ENCODE assay signal across 1 cellular context in the genomic region with DNA sequence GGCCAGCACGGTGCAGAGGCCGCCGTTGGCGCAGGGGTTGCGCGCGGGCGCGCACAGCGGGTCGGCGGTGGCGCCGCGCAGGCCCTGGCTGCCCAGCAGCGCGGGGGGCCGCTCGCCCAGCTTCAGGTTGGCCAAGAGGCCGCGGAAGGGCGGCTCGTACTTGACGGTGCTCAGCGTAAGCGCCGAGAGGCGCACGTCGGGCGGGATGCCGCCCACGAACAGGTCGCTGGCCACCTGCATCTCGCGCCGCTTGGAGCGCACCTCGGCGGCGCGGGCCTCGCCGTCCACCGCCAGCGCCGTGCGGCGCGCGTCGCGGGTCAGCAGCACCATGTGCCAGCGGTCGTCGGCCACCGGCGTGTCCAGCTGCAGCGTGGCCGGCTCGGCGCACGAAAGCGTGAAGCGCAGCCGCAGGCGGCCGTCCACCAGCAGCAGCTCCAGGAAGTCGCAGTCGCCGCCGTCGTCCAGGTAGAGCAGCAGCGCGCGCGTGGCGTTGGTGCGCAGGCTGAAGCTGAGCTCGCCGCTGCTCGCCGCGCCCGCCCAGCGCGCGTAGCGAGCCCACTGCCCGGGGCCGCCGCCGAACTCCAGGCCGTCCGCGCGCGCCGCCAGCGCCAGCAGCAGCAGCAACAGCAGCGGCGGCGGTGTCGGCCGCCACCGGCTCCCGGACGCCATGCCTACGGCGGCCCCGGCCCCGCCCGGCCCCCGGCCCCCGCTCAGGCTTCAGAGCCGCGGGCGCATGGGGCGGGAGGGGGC.
TF ChIP-seq lines count a peak whose summit lies in the region.

No MANE protein-coding gene starts in this region.

TF ChIP-seq in HepG2, 621 proteins besides CTCF, POLR2A, EP300 and RAD21:
- TF ChIP-seq ATF7-NPFF (CRISPR knock-in tag; IDR thresholded peaks at IDR 0.05; ENCODE audit: low read depth) (no peak), MED8 (CRISPR knock-in tag; IDR thresholded peaks at IDR 0.05; ENCODE audit: insufficient replicate concordance) (no peak), PRMT3 (CRISPR knock-in tag; IDR thresholded peaks at IDR 0.05; ENCODE audit: borderline replicate concordance, low read depth) (no peak), MAFG (CRISPR knock-in tag; IDR thresholded peaks at IDR 0.05) (no peak), FOXA1 (IDR thresholded peaks at IDR 0.05) (no peak), FOXA1 (CRISPR knock-in tag; IDR thresholded peaks at IDR 0.05) (no peak), JUN (CRISPR knock-in tag; IDR thresholded peaks at IDR 0.05) (no peak), BRD4 (CRISPR knock-in tag; IDR thresholded peaks at IDR 0.05) (no peak), PAX8 (CRISPR knock-in tag; IDR thresholded peaks at IDR 0.05; ENCODE audit: borderline replicate concordance) (no peak), HNRNPLL (IDR thresholded peaks at IDR 0.05; ENCODE audit: low read depth, low read length, poor library complexity, severe bottlenecking) (no peak), ZNF616 (CRISPR knock-in tag; IDR thresholded peaks at IDR 0.05; ENCODE audit: low read depth) (no peak)
- TF ChIP-seq, protein P1, sequence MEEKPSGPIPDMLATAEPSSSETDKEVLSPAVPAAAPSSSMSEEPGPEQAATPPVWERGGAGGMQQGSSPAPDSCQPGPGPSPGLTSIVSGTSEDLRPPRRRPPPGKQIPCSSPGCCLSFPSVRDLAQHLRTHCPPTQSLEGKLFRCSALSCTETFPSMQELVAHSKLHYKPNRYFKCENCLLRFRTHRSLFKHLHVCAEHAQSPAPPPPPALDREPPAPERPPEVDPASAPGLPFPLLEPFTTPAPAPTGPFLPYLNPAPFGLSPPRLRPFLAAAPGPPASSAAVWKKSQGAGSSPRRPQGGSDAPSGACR (CRISPR knock-in tag; IDR thresholded peaks at IDR 0.05) = no peak
- TF ChIP-seq, protein P2, sequence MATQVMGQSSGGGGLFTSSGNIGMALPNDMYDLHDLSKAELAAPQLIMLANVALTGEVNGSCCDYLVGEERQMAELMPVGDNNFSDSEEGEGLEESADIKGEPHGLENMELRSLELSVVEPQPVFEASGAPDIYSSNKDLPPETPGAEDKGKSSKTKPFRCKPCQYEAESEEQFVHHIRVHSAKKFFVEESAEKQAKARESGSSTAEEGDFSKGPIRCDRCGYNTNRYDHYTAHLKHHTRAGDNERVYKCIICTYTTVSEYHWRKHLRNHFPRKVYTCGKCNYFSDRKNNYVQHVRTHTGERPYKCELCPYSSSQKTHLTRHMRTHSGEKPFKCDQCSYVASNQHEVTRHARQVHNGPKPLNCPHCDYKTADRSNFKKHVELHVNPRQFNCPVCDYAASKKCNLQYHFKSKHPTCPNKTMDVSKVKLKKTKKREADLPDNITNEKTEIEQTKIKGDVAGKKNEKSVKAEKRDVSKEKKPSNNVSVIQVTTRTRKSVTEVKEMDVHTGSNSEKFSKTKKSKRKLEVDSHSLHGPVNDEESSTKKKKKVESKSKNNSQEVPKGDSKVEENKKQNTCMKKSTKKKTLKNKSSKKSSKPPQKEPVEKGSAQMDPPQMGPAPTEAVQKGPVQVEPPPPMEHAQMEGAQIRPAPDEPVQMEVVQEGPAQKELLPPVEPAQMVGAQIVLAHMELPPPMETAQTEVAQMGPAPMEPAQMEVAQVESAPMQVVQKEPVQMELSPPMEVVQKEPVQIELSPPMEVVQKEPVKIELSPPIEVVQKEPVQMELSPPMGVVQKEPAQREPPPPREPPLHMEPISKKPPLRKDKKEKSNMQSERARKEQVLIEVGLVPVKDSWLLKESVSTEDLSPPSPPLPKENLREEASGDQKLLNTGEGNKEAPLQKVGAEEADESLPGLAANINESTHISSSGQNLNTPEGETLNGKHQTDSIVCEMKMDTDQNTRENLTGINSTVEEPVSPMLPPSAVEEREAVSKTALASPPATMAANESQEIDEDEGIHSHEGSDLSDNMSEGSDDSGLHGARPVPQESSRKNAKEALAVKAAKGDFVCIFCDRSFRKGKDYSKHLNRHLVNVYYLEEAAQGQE (IDR thresholded peaks at IDR 0.05; ENCODE audit: borderline replicate concordance in 1 of 2, low read depth in 1 of 2, low read length in 2 of 2) = no peak
- TF ChIP-seq, protein P3, sequence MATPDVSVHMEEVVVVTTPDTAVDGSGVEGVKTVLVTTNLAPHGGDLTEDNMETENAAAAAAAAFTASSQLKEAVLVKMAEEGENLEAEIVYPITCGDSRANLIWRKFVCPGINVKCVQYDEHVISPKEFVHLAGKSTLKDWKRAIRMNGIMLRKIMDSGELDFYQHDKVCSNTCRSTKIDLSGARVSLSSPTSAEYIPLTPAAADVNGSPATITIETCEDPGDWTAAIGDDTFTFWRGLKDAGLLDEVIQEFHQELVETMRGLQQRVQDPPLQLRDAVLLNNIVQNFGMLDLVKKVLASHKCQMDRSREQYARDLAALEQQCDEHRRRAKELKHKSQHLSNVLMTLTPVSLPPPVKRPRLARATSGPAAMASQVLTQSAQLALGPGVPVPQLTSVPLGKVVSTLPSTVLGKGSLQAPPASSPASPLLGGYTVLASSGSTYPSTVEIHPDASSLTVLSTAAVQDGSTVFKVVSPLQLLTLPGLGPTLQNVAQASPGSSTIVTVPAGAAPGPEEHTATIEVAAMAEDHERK (CRISPR knock-in tag; IDR thresholded peaks at IDR 0.05; ENCODE audit: low read depth) = no peak
